1 cellular context compared by ENCODE assay signal in the genomic region with DNA sequence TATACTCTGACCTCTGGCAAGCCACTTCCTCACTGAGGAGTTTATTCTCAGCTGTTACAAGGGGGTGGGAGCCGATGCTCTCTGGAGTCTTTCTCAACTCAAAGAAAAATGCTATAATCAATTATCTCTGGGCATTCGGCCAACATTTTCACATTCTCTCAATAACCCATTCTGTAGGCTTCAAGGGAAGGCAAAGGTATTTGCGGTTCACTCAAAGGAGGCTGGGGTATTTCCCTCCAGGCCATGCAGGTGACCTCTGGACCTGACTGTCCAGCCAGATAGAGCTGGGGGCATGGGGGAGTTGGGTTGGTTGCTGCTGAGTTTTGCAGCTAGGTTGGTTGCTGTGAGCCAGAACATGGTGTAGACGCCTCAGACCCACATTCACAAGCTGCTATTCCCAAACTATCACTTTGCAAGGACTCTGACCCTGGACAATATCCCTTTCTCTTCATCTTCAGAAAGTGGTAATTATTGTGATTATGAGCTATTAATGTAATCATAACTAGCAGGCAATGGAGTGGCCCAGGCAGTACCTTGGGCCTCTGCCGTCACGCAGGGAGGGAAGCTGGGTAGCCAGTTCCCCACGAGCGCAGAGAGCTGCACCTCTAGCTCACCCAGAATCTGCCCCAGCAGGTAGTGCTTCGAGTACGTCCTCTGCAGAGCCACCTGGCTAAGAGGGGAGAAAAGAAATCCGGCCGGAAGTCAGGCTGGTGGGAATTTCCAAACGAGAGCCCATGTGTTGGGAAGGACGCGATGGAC.
TF ChIP-seq lines count a peak whose summit lies in the region.

No MANE protein-coding gene starts in this region.

TF ChIP-seq in HCT116, 20 proteins besides CTCF, POLR2A, EP300 and RAD21 (continued from another document):
- TF ChIP-seq, protein P1, sequence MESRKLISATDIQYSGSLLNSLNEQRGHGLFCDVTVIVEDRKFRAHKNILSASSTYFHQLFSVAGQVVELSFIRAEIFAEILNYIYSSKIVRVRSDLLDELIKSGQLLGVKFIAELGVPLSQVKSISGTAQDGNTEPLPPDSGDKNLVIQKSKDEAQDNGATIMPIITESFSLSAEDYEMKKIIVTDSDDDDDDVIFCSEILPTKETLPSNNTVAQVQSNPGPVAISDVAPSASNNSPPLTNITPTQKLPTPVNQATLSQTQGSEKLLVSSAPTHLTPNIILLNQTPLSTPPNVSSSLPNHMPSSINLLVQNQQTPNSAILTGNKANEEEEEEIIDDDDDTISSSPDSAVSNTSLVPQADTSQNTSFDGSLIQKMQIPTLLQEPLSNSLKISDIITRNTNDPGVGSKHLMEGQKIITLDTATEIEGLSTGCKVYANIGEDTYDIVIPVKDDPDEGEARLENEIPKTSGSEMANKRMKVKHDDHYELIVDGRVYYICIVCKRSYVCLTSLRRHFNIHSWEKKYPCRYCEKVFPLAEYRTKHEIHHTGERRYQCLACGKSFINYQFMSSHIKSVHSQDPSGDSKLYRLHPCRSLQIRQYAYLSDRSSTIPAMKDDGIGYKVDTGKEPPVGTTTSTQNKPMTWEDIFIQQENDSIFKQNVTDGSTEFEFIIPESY (IDR thresholded peaks at IDR 0.05; ENCODE audit: extremely low read depth, insufficient replicate concordance, low read length): no peak
- no peak for TF ChIP-seq EZH2 (IDR thresholded peaks at IDR 0.05)
- TF ChIP-seq POLR2AphosphoS5 (IDR thresholded peaks at IDR 0.05; ENCODE audit: low read depth, low read length): no peak
- TF ChIP-seq YY1 (IDR thresholded peaks at IDR 0.05; ENCODE audit: extremely low read depth, insufficient replicate concordance, low read depth, low read length): no peak
- no peak for TF ChIP-seq EZH2phosphoT487 (IDR thresholded peaks at IDR 0.05; ENCODE audit: borderline replicate concordance)
- TF ChIP-seq CBX3 (IDR thresholded peaks at IDR 0.05; ENCODE audit: low read depth): no peak
- TF ChIP-seq CEBPB (IDR thresholded peaks at IDR 0.05; ENCODE audit: low read depth): no peak
- TF ChIP-seq ELF1 (IDR thresholded peaks at IDR 0.05; ENCODE audit: borderline replicate concordance, low read depth): no peak
TF ChIP-seq in HCT116: peak in this region for 0.
